2 cellular contexts compared by ENCODE assay signal in genomic region chr2:96464061-96464460, GRCh38.
TF ChIP-seq lines count a peak whose summit lies in the region.

No MANE protein-coding gene starts in this region.

TF ChIP-seq in K562, 482 proteins besides CTCF, POLR2A, EP300 and RAD21:
- TF ChIP-seq THAP12 (CRISPR knock-in tag; IDR thresholded peaks at IDR 0.05), result no peak
- no peak for TF ChIP-seq ATF7 (IDR thresholded peaks at IDR 0.05)
- TF ChIP-seq FOS (IDR thresholded peaks at IDR 0.05; ENCODE audit: extremely low read depth, insufficient read length), result no peak
- no peak for TF ChIP-seq MCM2 (IDR thresholded peaks at IDR 0.05; ENCODE audit: low read depth)
- TF ChIP-seq ATF3 (IDR thresholded peaks at IDR 0.05), result no peak
- no peak for TF ChIP-seq ATF3 (CRISPR knock-in tag; conservative IDR thresholded peaks at IDR 0.05)
- no peak for TF ChIP-seq SLC30A9 (CRISPR knock-in tag; IDR thresholded peaks at IDR 0.05)
- no peak for TF ChIP-seq RBBP5 (IDR thresholded peaks at IDR 0.05; ENCODE audit: borderline replicate concordance, insufficient read depth, low read length, poor library complexity, severe bottlenecking)
- no peak for TF ChIP-seq ZNF239 (CRISPR knock-in tag; IDR thresholded peaks at IDR 0.05)
- TF ChIP-seq PTBP1 (IDR thresholded peaks at IDR 0.05; ENCODE audit: low read depth, low read length), result no peak
- TF ChIP-seq HDAC1 (IDR thresholded peaks at IDR 0.05), result no peak
- TF ChIP-seq ETS2 (tag; IDR thresholded peaks at IDR 0.05; ENCODE audit: borderline replicate concordance, poor library complexity, severe bottlenecking), result no peak
- TF ChIP-seq POLR2H (tag; IDR thresholded peaks at IDR 0.05; ENCODE audit: low read depth), result no peak
- TF ChIP-seq PRDM10 (IDR thresholded peaks at IDR 0.05; ENCODE audit: partially characterized antibody), result no peak
- TF ChIP-seq ELF2 (CRISPR knock-in tag; IDR thresholded peaks at IDR 0.05), result no peak

TF ChIP-seq in HepG2, 621 proteins besides CTCF, POLR2A, EP300 and RAD21:
- no peak for TF ChIP-seq ZNF496 (CRISPR knock-in tag; IDR thresholded peaks at IDR 0.05; ENCODE audit: insufficient replicate concordance)
- TF ChIP-seq CHCHD3 (CRISPR knock-in tag; IDR thresholded peaks at IDR 0.05), result no peak
- no peak for TF ChIP-seq RFX3 (CRISPR knock-in tag; IDR thresholded peaks at IDR 0.05)
- no peak for TF ChIP-seq ZXDC (CRISPR knock-in tag; IDR thresholded peaks at IDR 0.05)
- no peak for TF ChIP-seq ZNF747 (CRISPR knock-in tag; IDR thresholded peaks at IDR 0.05; ENCODE audit: borderline replicate concordance)
- TF ChIP-seq ATRX (CRISPR knock-in tag; IDR thresholded peaks at IDR 0.05; ENCODE audit: borderline replicate concordance), result no peak
- no peak for TF ChIP-seq U2AF1 (optimal IDR thresholded peaks at IDR 0.05; ENCODE audit: low read depth, low read length)
- TF ChIP-seq JARID2 (CRISPR knock-in tag; IDR thresholded peaks at IDR 0.05; ENCODE audit: insufficient replicate concordance), result no peak
- no peak for TF ChIP-seq MAX (IDR thresholded peaks at IDR 0.05)
- TF ChIP-seq SP140L (CRISPR knock-in tag; IDR thresholded peaks at IDR 0.05; ENCODE audit: borderline replicate concordance), result no peak
- no peak for TF ChIP-seq ARNT2 (CRISPR knock-in tag; IDR thresholded peaks at IDR 0.05; ENCODE audit: low read depth)
- TF ChIP-seq ZSCAN20 (CRISPR knock-in tag; IDR thresholded peaks at IDR 0.05; ENCODE audit: borderline replicate concordance), result no peak
- no peak for TF ChIP-seq PATZ1 (CRISPR knock-in tag; IDR thresholded peaks at IDR 0.05)
- TF ChIP-seq IRX3 (CRISPR knock-in tag; IDR thresholded peaks at IDR 0.05; ENCODE audit: borderline replicate concordance, low read depth), result no peak
- no peak for TF ChIP-seq ZBTB14 (CRISPR knock-in tag; IDR thresholded peaks at IDR 0.05)
- no peak for TF ChIP-seq RBAK (CRISPR knock-in tag; IDR thresholded peaks at IDR 0.05)
- TF ChIP-seq HNRNPH1 (optimal IDR thresholded peaks at IDR 0.05; ENCODE audit: low read depth, low read length), result no peak
- no peak for TF ChIP-seq NR2C2 (CRISPR knock-in tag; IDR thresholded peaks at IDR 0.05; ENCODE audit: borderline replicate concordance)
- no peak for TF ChIP-seq PBX3 (CRISPR knock-in tag; IDR thresholded peaks at IDR 0.05; ENCODE audit: borderline replicate concordance)
TF ChIP-seq in HepG2: peak in this region for 0.
